Comparison of ENCODE assay signal across 18 cellular contexts in genomic region chrX:133630362-133630761, GRCh38.
"Had no signal": no experiment of that assay in that cellular context is flagged by ENCODE, and none has a peak within 500 bp of the region (broad histone marks: within the 10 kb centered on the region; RNA-seq: fewer than 3 reads in every experiment).

No MANE protein-coding gene starts in this region.

- DNase-seq: activated CD4-positive, CD25-positive, alpha-beta regulatory T cell treated with anti-CD3 and anti-CD28 coated beads, Interleukin-2, amount 50 U/mL, for 72 hours; activated naive CD8-positive, alpha-beta T cell treated with anti-CD3 and anti-CD28 coated beads, Interleukin-2, amount 10 ng/mL, durations not matched to agents 7 days and 5 days; anterior cingulate cortex; effector memory CD4-positive, alpha-beta T cell; kidney; mesenchymal stem cell; ovary; small intestine; stimulated activated CD4-positive, alpha-beta T cell treated with anti-CD3 and anti-CD28 coated beads, Interleukin-4, amount 100 ng/mL, for 24 hours; stimulated activated naive CD4-positive, alpha-beta T cell; T-helper 1 cell; T1000 had no signal

- H3K9me3 Mint-ChIP-seq: activated naive CD8-positive, alpha-beta T cell treated with anti-CD3 and anti-CD28 coated beads, Interleukin-2, amount 10 ng/mL, durations not matched to agents 7 days and 5 days; activated T-helper 1 cell treated with anti-CD3 and anti-CD28 coated beads, Interleukin-12 subunit alpha, Interleukin-12 subunit beta, Interleukin-2, Interleukin-4 antibody, amounts not matched to agents 30 ng/mL and 10 ng/mL and 1 ng/mL, durations not matched to agents 14 hours and 24 hours and 36 hours; dendritic cell treated with granulocyte-macrophage colony-stimulating factor and Interleukin-4, amounts not matched to agents 40 ng/mL and 50 ng/mL, for 4 days had no signal

- H3K27me3 ChIP-seq: gastroesophageal sphincter, hepatocyte, ovary had no signal

- H3K9me3 ChIP-seq: gastroesophageal sphincter, ovary, tibial nerve had no signal

- H3K4me1 Mint-ChIP-seq: activated naive CD8-positive, alpha-beta T cell treated with anti-CD3 and anti-CD28 coated beads, Interleukin-2, amount 10 ng/mL, durations not matched to agents 7 days and 5 days had no signal

- H3K4me3 ChIP-seq: gastroesophageal sphincter, hepatocyte, ovary, tibial nerve had no signal

- H3K27ac Mint-ChIP-seq: activated naive CD8-positive, alpha-beta T cell treated with anti-CD3 and anti-CD28 coated beads, Interleukin-2, amount 10 ng/mL, durations not matched to agents 7 days and 5 days; activated T-helper 1 cell treated with anti-CD3 and anti-CD28 coated beads, Interleukin-12 subunit alpha, Interleukin-12 subunit beta, Interleukin-2, Interleukin-4 antibody, amounts not matched to agents 30 ng/mL and 10 ng/mL and 1 ng/mL, durations not matched to agents 14 hours and 24 hours and 36 hours; dendritic cell treated with granulocyte-macrophage colony-stimulating factor and Interleukin-4, amounts not matched to agents 40 ng/mL and 50 ng/mL, for 4 days had no signal

- H3K4me1 ChIP-seq: tibial nerve had no signal

- H3K27me3 Mint-ChIP-seq: activated naive CD8-positive, alpha-beta T cell treated with anti-CD3 and anti-CD28 coated beads, Interleukin-2, amount 10 ng/mL, durations not matched to agents 7 days and 5 days; dendritic cell treated with granulocyte-macrophage colony-stimulating factor and Interleukin-4, amounts not matched to agents 40 ng/mL and 50 ng/mL, for 4 days had no signal

- H3K27ac ChIP-seq: hepatocyte, ovary, tibial nerve had no signal

- ATAC-seq: gastroesophageal sphincter, SK-N-SH treated with all-trans-retinoic acid at 6 μM for 48 hours had no signal

- H3K4me3 Mint-ChIP-seq: activated naive CD8-positive, alpha-beta T cell treated with anti-CD3 and anti-CD28 coated beads, Interleukin-2, amount 10 ng/mL, durations not matched to agents 7 days and 5 days; activated T-helper 1 cell treated with anti-CD3 and anti-CD28 coated beads, Interleukin-12 subunit alpha, Interleukin-12 subunit beta, Interleukin-2, Interleukin-4 antibody, amounts not matched to agents 30 ng/mL and 10 ng/mL and 1 ng/mL, durations not matched to agents 14 hours and 24 hours and 36 hours; dendritic cell treated with granulocyte-macrophage colony-stimulating factor and Interleukin-4, amounts not matched to agents 40 ng/mL and 50 ng/mL, for 4 days had no signal

- H3K36me3 Mint-ChIP-seq: activated naive CD8-positive, alpha-beta T cell treated with anti-CD3 and anti-CD28 coated beads, Interleukin-2, amount 10 ng/mL, durations not matched to agents 7 days and 5 days had no signal

- H3K36me3 ChIP-seq: gastroesophageal sphincter, ovary, tibial nerve had no signal
